3 cellular contexts compared by ENCODE assay signal in genomic region chr11:48324620-48325019, GRCh38. TPM values are rescaled to one million over a fixed set of nuclear protein-coding genes. Genes with fewer than 3 reads are reported as not detected.
"Had no signal": no experiment of that assay in that cellular context is flagged by ENCODE, and none has a peak within 500 bp of the region (broad histone marks: within the 10 kb centered on the region; RNA-seq: fewer than 3 reads in every experiment).

OR4C3 (plus strand) TSS chr11:48324920; CDS start chr11:48325022, 102 bp downstream.

RNA-seq across cellular contexts. Expression of gene OR4C3, which starts in this region (rescaled TPM):
- polyA plus RNA-seq: stomach, thymus, urinary bladder had no signal
